10 cellular contexts compared by ENCODE assay signal in genomic region chr7:87154166-87154565, GRCh38. TPM values are rescaled to one million over a fixed set of nuclear protein-coding genes. Genes with fewer than 3 reads are reported as not detected.
A peak's percentile ranks its signal among the peaks of the same experiment; 100 is the strongest.
DNase-seq lines count a peak whose midpoint lies in the region; ATAC-seq, FAIRE-seq and TF ChIP-seq lines count a peak whose summit lies in the region.
"Had no signal": no experiment of that assay in that cellular context is flagged by ENCODE, and none has a peak within 500 bp of the region (broad histone marks: within the 10 kb centered on the region; RNA-seq: fewer than 3 reads in every experiment).

No MANE protein-coding gene starts in this region.

- no peak for TF ChIP-seq POLR2A in A549 (IDR thresholded peaks at IDR 0.05; ENCODE audit: low read length)
- TF ChIP-seq POLR2A in K562 (conservative IDR thresholded peaks at IDR 0.05), result 0 out of 2 replicates have a peak, but pooled peaks have one; percentile 42

- POLR2A ChIA-PET in A549 (lab: Yijun Ruan, JAX) (interaction anchor here (0.8 to 2.3 kb wide), 2 partner anchors 8 to 9 kb away, joined by 3 to 14 read pairs; no protein-coding TSS in a partner anchor), K562 (lab: Yijun Ruan, JAX) (interaction anchor here (1.0 to 5.8 kb wide), 9 partner anchors 12 to 238 kb away, joined by 3 to 59 read pairs (median 5); no protein-coding TSS in a partner anchor)

- WGBS in A549 (ENCODE audit: missing lambda C conversion rate), result 44% methylated on average over 2 of the region's 2 CpGs
- WGBS in K562 (ENCODE audit: insufficient coverage, low coverage, missing lambda C conversion rate), result 2% methylated on average over 2 of the region's 2 CpGs

- H3K36me3 Mint-ChIP-seq in HFFc6 (ENCODE audit: low read depth), result peaks cover 20% of the 10 kb centered on the region

- DNase-seq in A549 (ENCODE audit: low read depth in 1 of 2, low spot score in 1 of 2) (no peak), HFFc6 (no peak), K562 (ENCODE audit: extremely low read depth in 1 of 4, low spot score in 3 of 4) (no peak), amniotic stem cell (lab: John Stamatoyannopoulos, UW) (no peak)
- no peak for DNase-seq in stimulated activated CD8-positive, alpha-beta memory T cell treated with anti-CD3 and anti-CD28 coated beads, Interleukin-4, amount 100 ng/mL, for 48 hours
- DNase-seq: activated CD4-positive, alpha-beta T cell treated with anti-CD3 and anti-CD28 coated beads for 1 hour; islet precursor cell had no signal

- peak overlapping the region in 1 of 2 experiments; percentile 96; a peak in 3 of 4 replicates for H3K9ac ChIP-seq in K562 (ENCODE audit: insufficient read depth in 1 of 2, low read depth in 2 of 2, low read length in 2 of 2)
- H3K9ac ChIP-seq in muscle layer of colon (ENCODE audit: low read length), result peak overlapping the region; percentile 95

- H3K9me3 ChIP-seq in A549, result no peaks in the 10 kb centered on the region
- no peaks in the 10 kb centered on the region for H3K9me3 ChIP-seq in K562 (replicated peaks; ENCODE audit: control insufficient read depth, insufficient read depth, low read depth, low read length)
- H3K9me3 ChIP-seq in muscle layer of colon (ENCODE audit: low read length), result no peaks in the 10 kb centered on the region

- H3K27ac Mint-ChIP-seq in HFFc6, result peak overlapping the region; percentile 75

- peaks cover 55% of the 10 kb centered on the region for H3K4me1 Mint-ChIP-seq in HFFc6 (ENCODE audit: low read depth)

- intact Hi-C loops in K562 (cut with micrococcal nuclease), result loop anchor here (5.0 to 10.0 kb wide), 3 partner anchors 152 to 721 kb away; partner anchors contain the start of genes CROT, DBF4 and SLC25A40

- TF ChIP-seq RAD21 in A549 (conservative IDR thresholded peaks at IDR 0.05 in 1 of 2, IDR thresholded peaks at IDR 0.05 in 1 of 2) (no peak), K562 (CRISPR knock-in tag; conservative IDR thresholded peaks at IDR 0.05 in 1 of 2, IDR thresholded peaks at IDR 0.05 in 1 of 2) (no peak)

- peaks cover 38% of the 10 kb centered on the region for H3K36me3 ChIP-seq in K562 (ENCODE audit: control insufficient read depth, insufficient read depth, low read length)
- H3K36me3 ChIP-seq in muscle layer of colon (ENCODE audit: insufficient read depth, low read length), result no peaks in the 10 kb centered on the region

- H3K4me2 ChIP-seq in A549 (peak overlapping the region; percentile 92), K562 (ENCODE audit: insufficient read depth, low read length) (peak overlapping the region; percentile 70)

- CTCF ChIA-PET in A549 (lab: Yijun Ruan, JAX), result interaction anchor here (0.6 kb wide), 1 partner anchor 34 kb away, joined by 3 read pairs; no protein-coding TSS in a partner anchor
- CTCF ChIA-PET in K562 (lab: Yijun Ruan, JAX; ENCODE audit: low intra/inter-chr PET ratio), result no interaction called here

- no peak for ATAC-seq in A549
- ATAC-seq in K562, result no peak
- ATAC-seq in HG03097 (IDR thresholded peaks at IDR 0.05; ENCODE audit: low FRiP score, unreplicated experiment), result no peak
- ATAC-seq in GM19035 (IDR thresholded peaks at IDR 0.05; ENCODE audit: unreplicated experiment), result no peak

- in situ Hi-C loops in K562 (cut with MboI), result loop anchor here (5.0 kb wide), 1 partner anchor 217 kb away; no protein-coding TSS in a partner anchor

- peaks cover 75% of the 10 kb centered on the region for H3K79me2 ChIP-seq in K562 (ENCODE audit: control insufficient read depth, insufficient read depth, low read length)

- FAIRE-seq in A549 (lab: Jason Lieb, UNC), result no peak
- FAIRE-seq in K562 (lab: Jason Lieb, UNC), result no peak

- H3K4me3 ChIP-seq in A549 (peak overlapping the region; percentile 61), K562 (peak overlapping the region; percentile 85), muscle layer of colon (ENCODE audit: low read depth in 1 of 2, low read length in 2 of 2) (peak overlapping the region in 1 of 2 donors; percentile 90)

- H3K4me3 Mint-ChIP-seq in HFFc6, result peak overlapping the region; percentile 97

- H3K27ac ChIP-seq in A549, result peak overlapping the region; percentile 26 to 90; a peak in 3 of 6 replicates
- H3K27ac ChIP-seq in K562 (ENCODE audit: extremely low read depth, low read depth, low read length), result peak overlapping the region; percentile 98
- H3K27ac ChIP-seq in muscle layer of colon (ENCODE audit: low read depth, low read length), result no peak overlapping the region

- H3K27me3 ChIP-seq in K562 (ENCODE audit: control insufficient read depth in 2 of 2, insufficient read depth in 2 of 2, low read length in 2 of 2), result no peaks in the 10 kb centered on the region
- H3K27me3 ChIP-seq in muscle layer of colon (ENCODE audit: control insufficient read depth in 1 of 2, insufficient read depth in 2 of 2, low read length in 2 of 2), result no peaks in the 10 kb centered on the region

- no peak for TF ChIP-seq CTCF in A549 (IDR thresholded peaks at IDR 0.05)
- no peak for TF ChIP-seq CTCF in HFFc6 (IDR thresholded peaks at IDR 0.05)
- TF ChIP-seq CTCF in K562 (IDR thresholded peaks at IDR 0.05 in 2 of 3, conservative IDR thresholded peaks at IDR 0.05 in 1 of 3; ENCODE audit: insufficient read depth in 2 of 3, low read depth in 1 of 3, low read length in 3 of 3), result no peak

- no peak for TF ChIP-seq EP300 in A549 (IDR thresholded peaks at IDR 0.05)
- no peak for TF ChIP-seq EP300 in K562 (IDR thresholded peaks at IDR 0.05; ENCODE audit: low read length)

- H3K9me1 ChIP-seq in K562 (ENCODE audit: control insufficient read depth, insufficient read depth, low read length), result no peaks in the 10 kb centered on the region

- H2AFZ ChIP-seq in K562 (ENCODE audit: low read depth, low read length), result no peak overlapping the region

- H3K4me1 ChIP-seq in A549 (peaks cover 36% of the 10 kb centered on the region), K562 (replicated peaks in 1 of 2; ENCODE audit: control insufficient read depth in 2 of 2, insufficient read depth in 2 of 2, low read length in 2 of 2) (peaks cover 3 to 25% of the 10 kb centered on the region in 2 experiments; a peak in 2 of 5 replicates), muscle layer of colon (ENCODE audit: insufficient read depth, low read length) (peaks cover 42% of the 10 kb centered on the region)

- H4K20me1 ChIP-seq in K562 (replicated peaks; ENCODE audit: control insufficient read depth, insufficient read depth, low read length), result 0 out of 2 replicates have a peak, but pooled peaks cover 6% of the 10 kb centered on the region

- H3K27me3 Mint-ChIP-seq in HFFc6 (ENCODE audit: insufficient read depth), result 0 out of 2 replicates have a peak, but pooled peaks cover 2% of the 10 kb centered on the region

- no TSS peak for BruUV-seq in K562 (replicated peaks; lab: Mats Ljungman, UMichigan)

- no peaks in the 10 kb centered on the region for H3K9me3 Mint-ChIP-seq in HFFc6

TF ChIP-seq in A549, 52 proteins besides CTCF, POLR2A, EP300 and RAD21 (continues in another document):
- no peak for TF ChIP-seq RFX5 (IDR thresholded peaks at IDR 0.05)
- no peak for TF ChIP-seq FOSB (CRISPR knock-in tag; IDR thresholded peaks at IDR 0.05)
- TF ChIP-seq POLR2AphosphoS2 (conservative IDR thresholded peaks at IDR 0.05; ENCODE audit: low read length), result no peak
- no peak for TF ChIP-seq HOXA7 (CRISPR knock-in tag; IDR thresholded peaks at IDR 0.05)
- no peak for TF ChIP-seq E2F6 (IDR thresholded peaks at IDR 0.05; ENCODE audit: borderline replicate concordance, low read depth)

TF ChIP-seq in K562, 482 proteins besides CTCF, POLR2A, EP300 and RAD21 (continues in another document):
- TF ChIP-seq CSDE1 (IDR thresholded peaks at IDR 0.05), result no peak

RNA-seq across cellular contexts. Expression of gene DMTF1, which starts 1.9 kb away (rescaled TPM):
- 110 and 124 TPM in 2 replicates for polyA plus RNA-seq in A549 (2011; rRNA removed)
- polyA plus RNA-seq in A549 (2012; cell fraction: cytosol; rRNA removed), result 21.3 and 23.1 TPM in 2 replicates
- polyA plus RNA-seq in A549 (2012; cell fraction: nucleus; rRNA removed), result 79.2 and 80.9 TPM in 2 replicates
- 37.3 to 44.3 TPM (median 39.4 TPM) in 3 replicates for polyA plus RNA-seq in A549 (2017; fragmentation: RNase III; extraction: RNeasy Plus Mini Kit Qiagen cat#74134 plus additional on column Dnase treatment)
- polyA minus RNA-seq in A549 (2011; rRNA and poly(A)+ RNA removed), result 69.5 and 73.6 TPM in 2 replicates
- total RNA-seq in HFFc6 (2021; fragmentation: NEBNext Ultra II Directional; extraction: Animal tissue kit (Norgen Biotek cat#: 25700)), result 10 to 100 TPM; 26.2 to 33.0 (median 30.7) TPM
- 246 and 960 TPM in 2 replicates for total RNA-seq in K562 (2011; cell fraction: chromatin; rRNA removed; ENCODE audit: low replicate concordance)
- 112 and 178 TPM in 2 replicates for total RNA-seq in K562 (2011; cell fraction: nucleolus; rRNA removed)
- 283 and 397 TPM in 2 replicates for total RNA-seq in K562 (2011; cell fraction: nucleoplasm; rRNA removed)
- 56.4 and 56.7 TPM in 2 replicates for total RNA-seq in K562 (2014; rRNA removed)
- total RNA-seq in K562 (2014; rRNA removed; fragmentation: Illumina TruSeq; extraction: Trizol), result 89.4 and 95.7 TPM in 2 replicates
- 72.5 and 90.5 TPM in 2 replicates for total RNA-seq in K562 (2015; rRNA removed; fragmentation: Illumina TruSeq; extraction: Trizol)
- 62.5 and 64.3 TPM in 2 replicates for total RNA-seq in K562 (2021)
- 205 and 208 TPM in 2 replicates for polyA plus RNA-seq in K562 (2011; rRNA removed)
- polyA plus RNA-seq in K562 (2011; cell fraction: cytosol; rRNA removed), result 52.2 and 63.2 TPM in 2 replicates
- 617 and 696 TPM in 2 replicates for polyA plus RNA-seq in K562 (2011; cell fraction: nucleus; rRNA removed)
- 45.0 and 77.9 TPM in 2 replicates for polyA plus RNA-seq in K562 (2012)
- polyA plus RNA-seq in K562 (2014; fragmentation: Illumina TruSeq; extraction: Trizol), result 92.7 and 98.5 TPM in 2 replicates
- 10 to 100 TPM; 25.7 to 52.4 TPM for polyA plus RNA-seq in K562 (2014; fragmentation: Nextera tagmentation; extraction: Ambion mirVana)
- 71.4 and 74.7 TPM in 2 replicates for polyA plus RNA-seq in K562 (2014; rRNA removed)
- polyA minus RNA-seq in K562 (2011; rRNA and poly(A)+ RNA removed), result 313 and 334 TPM in 2 replicates
- 36.5 and 39.3 TPM in 2 replicates for polyA minus RNA-seq in K562 (2011; cell fraction: cytosol; rRNA and poly(A)+ RNA removed)
- polyA minus RNA-seq in K562 (2011; cell fraction: nucleus; rRNA and poly(A)+ RNA removed), result 358 and 510 TPM in 2 replicates

Comparison
In these comparisons a context has a peak if more than half of its experiments do, and no peak if none do; other contexts are left out.
1. Of the 35 proteins assayed by ChIP-seq in both K562 and A549: peak only in K562: POLR2A; only in A549: none; in both: none; in neither: 34.